ENCODE assay signal across 9 cellular contexts in genomic region chr17:67200727-67201301, GRCh38. TPM values are rescaled to one million over a fixed set of nuclear protein-coding genes. Genes with fewer than 3 reads are reported as not detected.
DNase-seq lines count a peak whose midpoint lies in the region; ATAC-seq, FAIRE-seq and TF ChIP-seq lines count a peak whose summit lies in the region.
"Had no signal": no experiment of that assay in that cellular context is flagged by ENCODE, and none has a peak within 500 bp of the region (broad histone marks: within the 10 kb centered on the region; RNA-seq: fewer than 3 reads in every experiment).

No MANE protein-coding gene starts in this region.

- no peak overlapping the region for H3K27ac Mint-ChIP-seq in HFFc6
- no peak overlapping the region for H3K27ac Mint-ChIP-seq in astrocyte (ENCODE audit: unreplicated experiment)

- no peak overlapping the region for H3K56ac ChIP-seq in mesendoderm (ENCODE audit: low read length)

- H3K79me2 ChIP-seq in astrocyte (ENCODE audit: insufficient read depth, low read length) (peaks cover 8% of the 10 kb centered on the region), mesendoderm (ENCODE audit: control insufficient read depth, insufficient read depth, low read length) (no peaks in the 10 kb centered on the region)

- H3K27me3 ChIP-seq in astrocyte (ENCODE audit: insufficient read depth, low read length): no peaks in the 10 kb centered on the region
- H3K27me3 ChIP-seq in mesendoderm (ENCODE audit: insufficient read depth, low read length, poor library complexity): no peaks in the 10 kb centered on the region

- H2BK15ac ChIP-seq in mesendoderm (replicated peaks; ENCODE audit: low read depth): no peak overlapping the region

- no peak overlapping the region for H2BK5ac ChIP-seq in mesendoderm (ENCODE audit: low read length)

- no peak overlapping the region for H3K23ac ChIP-seq in mesendoderm (ENCODE audit: low read length)

- H3K4me2 ChIP-seq in astrocyte (ENCODE audit: low read length): no peak overlapping the region
- H3K4me2 ChIP-seq in mesendoderm (ENCODE audit: low read length): no peak overlapping the region

- H4K5ac ChIP-seq in mesendoderm (ENCODE audit: low read length): no peak overlapping the region

- no CpG with 5 or more reads among the region's 4 CpGs for WGBS in mesendoderm (ENCODE audit: extremely low coverage, insufficient coverage, low lambda C conversion rate)

- no peaks in the 10 kb centered on the region for H3K9me3 ChIP-seq in astrocyte (ENCODE audit: insufficient read depth, low read depth, low read length)

- H3K4me3 ChIP-seq in astrocyte (ENCODE audit: insufficient read depth, low read depth, low read length): no peak overlapping the region
- H3K4me3 ChIP-seq in mesendoderm (ENCODE audit: low read length): no peak overlapping the region

- no peak overlapping the region for H4K8ac ChIP-seq in mesendoderm (ENCODE audit: low read depth, low read length)

- DNase-seq in COLO829 (ENCODE audit: low spot score): peak; percentile 52
- no peak for DNase-seq in HFFc6
- no peak for DNase-seq in astrocyte (ENCODE audit: low read depth)
- peak; percentile 46 for DNase-seq in mesendoderm
- DNase-seq in NCI-H345 treated with DMSO at 0.1 percent for 48 hours (lab: John Stamatoyannopoulos, UW; ENCODE audit: unreplicated experiment): no peak
- no peak for DNase-seq in activated gamma-delta T cell treated with Interleukin-2 at 50 U/mL for 16 hours
- DNase-seq: T-helper 9 cell had no signal

- H2BK120ac ChIP-seq in mesendoderm (ENCODE audit: low read depth, low read length): no peak overlapping the region

- ATAC-seq in GM19452 (IDR thresholded peaks at IDR 0.05; ENCODE audit: unreplicated experiment) (no peak), GM21723 (IDR thresholded peaks at IDR 0.05; ENCODE audit: unreplicated experiment) (no peak)

- H3K4me1 ChIP-seq in astrocyte (ENCODE audit: insufficient read depth, low read length) (no peaks in the 10 kb centered on the region), mesendoderm (ENCODE audit: control insufficient read depth, low read depth, low read length) (no peaks in the 10 kb centered on the region)

- H3K79me1 ChIP-seq in mesendoderm (ENCODE audit: low read length): no peaks in the 10 kb centered on the region

- FAIRE-seq in astrocyte (lab: Jason Lieb, UNC): no peak

- H3K27ac ChIP-seq in astrocyte (ENCODE audit: low read depth, low read length) (no peak overlapping the region), mesendoderm (ENCODE audit: low read depth, low read length) (no peak overlapping the region)

- H3K4me1 Mint-ChIP-seq in HFFc6 (ENCODE audit: low read depth) (0 out of 2 replicates have a peak, but pooled peaks cover 7% of the 10 kb centered on the region), astrocyte (ENCODE audit: low read depth, unreplicated experiment) (no peaks in the 10 kb centered on the region)

- H2AFZ ChIP-seq in astrocyte (ENCODE audit: low read depth, low read length): no peak overlapping the region

- H3K9me3 Mint-ChIP-seq in HFFc6 (no peaks in the 10 kb centered on the region), astrocyte (ENCODE audit: unreplicated experiment) (no peaks in the 10 kb centered on the region)

- H3K18ac ChIP-seq in mesendoderm (ENCODE audit: low read length): no peak overlapping the region

- TF ChIP-seq CTCF in HFFc6 (IDR thresholded peaks at IDR 0.05): peak; percentile 75
- TF ChIP-seq CTCF in astrocyte (IDR thresholded peaks at IDR 0.05; ENCODE audit: insufficient read depth, low read depth, low read length): peak; percentile 48

- no peak overlapping the region for H3K4ac ChIP-seq in mesendoderm (ENCODE audit: low read depth, low read length)

- H3K27me3 Mint-ChIP-seq in HFFc6 (ENCODE audit: insufficient read depth) (no peaks in the 10 kb centered on the region), astrocyte (ENCODE audit: low read depth, unreplicated experiment) (no peaks in the 10 kb centered on the region)

- H4K20me1 ChIP-seq in astrocyte (ENCODE audit: insufficient read depth, low read length): peaks cover 28% of the 10 kb centered on the region

- H3K9ac ChIP-seq in astrocyte (ENCODE audit: low read length) (no peak overlapping the region), mesendoderm (ENCODE audit: low read length) (no peak overlapping the region)

- H3K36me3 Mint-ChIP-seq in HFFc6 (ENCODE audit: low read depth) (peaks cover 37% of the 10 kb centered on the region), astrocyte (ENCODE audit: low read depth, unreplicated experiment) (peaks cover 9% of the 10 kb centered on the region)

- H3K36me3 ChIP-seq in astrocyte (ENCODE audit: insufficient read depth, low read length) (peaks cover 9% of the 10 kb centered on the region), mesendoderm (ENCODE audit: control insufficient read depth, insufficient read depth, low read length) (peaks cover 3% of the 10 kb centered on the region)

- H2AK5ac ChIP-seq in mesendoderm (ENCODE audit: low read length): no peak overlapping the region

- H3K4me3 Mint-ChIP-seq in HFFc6 (no peak overlapping the region), astrocyte (ENCODE audit: unreplicated experiment) (no peak overlapping the region)

RNA-seq across cellular contexts. Expression of gene HELZ, which starts 44.2 kb away (rescaled TPM):
- 10 to 100 TPM; 36.0 to 46.2 (median 38.4) TPM for total RNA-seq in HFFc6 (2021; fragmentation: NEBNext Ultra II Directional; extraction: Animal tissue kit (Norgen Biotek cat#: 25700))
- total RNA-seq in astrocyte: 51.2 and 53.4 TPM in 2 replicates
- polyA plus RNA-seq in mesendoderm (2013, experiment 1 of 2): 16.0 TPM
- 14.8 TPM for polyA plus RNA-seq in mesendoderm (2013, experiment 2 of 2)

Comparison
In these comparisons a context has a peak if more than half of its experiments do, and no peak if none do; other contexts are left out.
1. DNase-seq: peak in COLO829 (single experiment) and mesendoderm (single experiment); none in HFFc6 (single experiment), astrocyte (single experiment), NCI-H345 treated with DMSO at 0.1 percent for 48 hours (single experiment) and activated gamma-delta T cell treated with Interleukin-2 at 50 U/mL for 16 hours (single experiment).